7 cellular contexts compared by ENCODE assay signal in genomic region chr16:2516391-2517240, GRCh38. TPM values are rescaled to one million over a fixed set of nuclear protein-coding genes. Genes with fewer than 3 reads are reported as not detected.
A peak's percentile ranks its signal among the peaks of the same experiment; 100 is the strongest.
DNase-seq lines count a peak whose midpoint lies in the region; ATAC-seq and TF ChIP-seq lines count a peak whose summit lies in the region.

No MANE protein-coding gene starts in this region.

- H3K4me1 ChIP-seq in Loucy (ENCODE audit: insufficient read depth, low read length, poor library complexity, severe bottlenecking) = peaks cover 12% of the 10 kb centered on the region
- peaks cover 43% of the 10 kb centered on the region for H3K4me1 ChIP-seq in hepatocyte (ENCODE audit: insufficient read depth)

- no peaks in the 10 kb centered on the region for H3K9me3 Mint-ChIP-seq in activated T-helper 17 cell treated with anti-CD3 and anti-CD28 coated beads, Interleukin-2, amount 50 U/mL, for 72 hours

- H2AFZ ChIP-seq in Loucy (ENCODE audit: low read length) (no peak overlapping the region), hepatocyte (no peak overlapping the region)

- H3K36me3 Mint-ChIP-seq in activated T-helper 17 cell treated with anti-CD3 and anti-CD28 coated beads, Interleukin-2, amount 50 U/mL, for 72 hours (ENCODE audit: low read depth) = peaks cover 62% of the 10 kb centered on the region

- H3K36me3 ChIP-seq in Loucy (ENCODE audit: insufficient read depth, low read length) = no peaks in the 10 kb centered on the region
- no peaks in the 10 kb centered on the region for H3K36me3 ChIP-seq in hepatocyte (replicated peaks; ENCODE audit: insufficient read depth, low read depth)

- H3K27me3 ChIP-seq in Loucy (ENCODE audit: insufficient read depth, low read length, poor library complexity, severe bottlenecking) (no peaks in the 10 kb centered on the region), hepatocyte (no peaks in the 10 kb centered on the region)

- DNase-seq in hepatocyte (ENCODE audit: low spot score) = no peak
- peak in 12 of 49 donors; percentile 18 to 60 (median 38) for DNase-seq in substantia nigra (lab: John Stamatoyannopoulos, UW)
- no peak for DNase-seq in GM10248 (ENCODE audit: extremely low spot score)
- DNase-seq in NCI-H1417 (lab: John Stamatoyannopoulos, UW) = no peak

- POLR2A ChIA-PET in GM10248 (lab: Yijun Ruan, JAX) = interaction anchor here (1.0 to 1.2 kb wide), 2 partner anchors 15 to 16 kb away, joined by 6 to 8 read pairs; partner anchors contain the start of gene CEMP1

- no peak for ATAC-seq in activated T-helper 17 cell treated with anti-CD3 and anti-CD28 coated beads, Interleukin-2, amount 50 U/mL, for 72 hours (replicated peaks)
- no peak for ATAC-seq in HG03460 (IDR thresholded peaks at IDR 0.05; ENCODE audit: unreplicated experiment)

- H4K20me1 ChIP-seq in Loucy (ENCODE audit: insufficient read depth, low read length, poor library complexity, severe bottlenecking) = peaks cover 9% of the 10 kb centered on the region
- H4K20me1 ChIP-seq in hepatocyte (ENCODE audit: insufficient read depth, poor library complexity, severe bottlenecking) = peaks cover 57% of the 10 kb centered on the region

- H3K4me3 ChIP-seq in Loucy (ENCODE audit: low read length, poor library complexity, severe bottlenecking) = peak overlapping the region; percentile 78
- H3K4me3 ChIP-seq in hepatocyte = no peak overlapping the region

- no peaks in the 10 kb centered on the region for H3F3A ChIP-seq in Loucy (ENCODE audit: low read depth)

- peak overlapping the region; percentile 92 for H3K27ac Mint-ChIP-seq in activated T-helper 17 cell treated with anti-CD3 and anti-CD28 coated beads, Interleukin-2, amount 50 U/mL, for 72 hours

- peak overlapping the region; percentile 94 for H3K4me2 ChIP-seq in Loucy (ENCODE audit: low read depth, low read length, poor library complexity, severe bottlenecking)
- peak overlapping the region; percentile 98 for H3K4me2 ChIP-seq in hepatocyte

- H3K27me3 Mint-ChIP-seq in activated T-helper 17 cell treated with anti-CD3 and anti-CD28 coated beads, Interleukin-2, amount 50 U/mL, for 72 hours = no peaks in the 10 kb centered on the region

- H3K9ac ChIP-seq in Loucy (ENCODE audit: low read depth, low read length, poor library complexity, severe bottlenecking) = peak overlapping the region; percentile 36

- H3K4me1 Mint-ChIP-seq in activated T-helper 17 cell treated with anti-CD3 and anti-CD28 coated beads, Interleukin-2, amount 50 U/mL, for 72 hours = peaks cover 31% of the 10 kb centered on the region

- CTCF ChIA-PET in GM10248 (lab: Yijun Ruan, JAX) = no interaction called here

- no peak for TF ChIP-seq CTCF in Loucy (conservative IDR thresholded peaks at IDR 0.05; ENCODE audit: low read length)
- no peak for TF ChIP-seq CTCF in hepatocyte (IDR thresholded peaks at IDR 0.05; ENCODE audit: poor library complexity)
- no peak for TF ChIP-seq CTCF in GM10248 (IDR thresholded peaks at IDR 0.05; ENCODE audit: control extremely low read depth, extremely low read depth, low read depth, missing control alignments)

- H3K27ac ChIP-seq in hepatocyte (no peak overlapping the region), substantia nigra (ENCODE audit: low read depth, low read length, poor library complexity, severe bottlenecking) (peak overlapping the region; percentile 53)

- no peaks in the 10 kb centered on the region for H3K9me3 ChIP-seq in Loucy (ENCODE audit: insufficient read depth, low read depth, low read length)
- no peaks in the 10 kb centered on the region for H3K9me3 ChIP-seq in hepatocyte (ENCODE audit: low read depth)

- WGBS in hepatocyte (ENCODE audit: low lambda C conversion rate, missing lambda C conversion rate) = 91% methylated on average over 11 of the region's 11 CpGs

- peak overlapping the region; percentile 82 for H3K4me3 Mint-ChIP-seq in activated T-helper 17 cell treated with anti-CD3 and anti-CD28 coated beads, Interleukin-2, amount 50 U/mL, for 72 hours

- no peaks in the 10 kb centered on the region for H3K9me2 ChIP-seq in Loucy (replicated peaks; ENCODE audit: low read depth, low read length)
- no peaks in the 10 kb centered on the region for H3K9me2 ChIP-seq in hepatocyte (replicated peaks; ENCODE audit: insufficient read depth)

- H3K79me2 ChIP-seq in Loucy (ENCODE audit: insufficient read depth, low read length) (peaks cover 52% of the 10 kb centered on the region), hepatocyte (peaks cover 70% of the 10 kb centered on the region)

RNA-seq across cellular contexts. Expression of gene ATP6V0C, which starts 2.9 kb away (rescaled TPM):
- 100 to 1,000 TPM in 1 of 2 donors, 10 to 100 TPM in 1; 98.5 to 128 TPM for total RNA-seq in activated T-helper 17 cell treated with anti-CD3 and anti-CD28 coated beads, Interleukin-2, amount 50 U/mL, for 72 hours
- total RNA-seq in hepatocyte = 81.4 and 89.8 TPM in 2 replicates
- 375 and 385 TPM in 2 replicates for polyA plus RNA-seq in hepatocyte

RNA-seq across cellular contexts. Expression of gene AMDHD2, which starts 3.6 kb away (rescaled TPM):
- total RNA-seq in activated T-helper 17 cell treated with anti-CD3 and anti-CD28 coated beads, Interleukin-2, amount 50 U/mL, for 72 hours = 10 to 100 TPM; 39.6 to 54.5 TPM
- 43.6 and 50.3 TPM in 2 replicates for total RNA-seq in hepatocyte
- polyA plus RNA-seq in hepatocyte = 70.8 and 77.0 TPM in 2 replicates

RNA-seq across cellular contexts. Expression of gene CEMP1, which starts 14.6 kb away (rescaled TPM):
- not detected for total RNA-seq in activated T-helper 17 cell treated with anti-CD3 and anti-CD28 coated beads, Interleukin-2, amount 50 U/mL, for 72 hours
- total RNA-seq in hepatocyte = not detected in 2 replicates
- 11.1 and 21.6 TPM in 2 replicates for polyA plus RNA-seq in hepatocyte

RNA-seq across cellular contexts. Expression of gene PDPK1, which starts 21.2 kb away (rescaled TPM):
- total RNA-seq in activated T-helper 17 cell treated with anti-CD3 and anti-CD28 coated beads, Interleukin-2, amount 50 U/mL, for 72 hours = 10 to 100 TPM; 52.1 to 67.7 TPM
- 29.8 and 34.5 TPM in 2 replicates for total RNA-seq in hepatocyte
- 23.6 and 27.1 TPM in 2 replicates for polyA plus RNA-seq in hepatocyte

RNA-seq across cellular contexts. Expression of gene TBC1D24, which starts 41.7 kb away (rescaled TPM):
- 10 to 100 TPM; 10.8 to 16.1 TPM for total RNA-seq in activated T-helper 17 cell treated with anti-CD3 and anti-CD28 coated beads, Interleukin-2, amount 50 U/mL, for 72 hours
- total RNA-seq in hepatocyte = 10.4 and 13.6 TPM in 2 replicates
- 8.3 and 10.9 TPM in 2 replicates for polyA plus RNA-seq in hepatocyte
